In the genomic region with DNA sequence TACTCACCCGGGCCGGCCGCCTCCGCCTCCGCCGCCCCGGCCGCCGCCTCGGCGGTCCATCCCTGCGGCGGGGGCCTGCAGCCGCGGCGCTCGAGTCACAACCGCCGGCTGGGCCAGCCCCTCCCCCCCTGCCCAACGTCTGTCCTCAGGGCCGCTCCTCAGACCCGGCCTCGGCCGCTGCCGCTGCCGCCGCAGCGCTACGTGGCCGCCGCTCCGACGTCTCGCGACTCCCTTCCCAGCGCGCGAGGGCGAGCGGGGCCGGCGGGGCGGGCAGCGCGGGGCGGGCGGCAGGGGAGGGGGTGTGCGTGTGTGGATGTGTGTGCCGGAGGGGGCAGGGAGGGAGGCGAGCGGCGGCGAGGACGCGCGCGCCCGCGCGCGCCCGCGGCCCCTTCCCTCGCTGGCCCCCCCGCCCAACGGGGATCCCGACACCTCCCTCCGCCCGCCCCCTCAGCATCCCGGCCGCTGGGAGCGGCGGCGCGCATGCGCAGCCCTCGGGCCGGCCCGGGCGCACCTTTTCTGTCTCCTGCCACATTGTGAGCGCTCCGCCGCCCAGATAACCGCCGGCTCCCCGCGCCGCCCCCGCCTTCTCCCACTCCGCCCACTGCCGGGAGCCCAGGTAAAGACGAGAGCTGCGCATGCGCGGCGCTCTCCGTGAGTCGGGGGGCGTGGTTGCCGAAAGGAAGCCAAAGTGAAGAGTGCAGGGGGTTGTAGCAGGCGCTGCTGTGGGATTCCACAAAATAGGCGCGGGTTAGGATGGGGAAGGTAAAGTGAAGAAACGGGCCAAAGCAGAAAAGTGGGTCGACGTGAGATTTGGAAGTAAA, we compare ENCODE assay signal across 8 cellular contexts. TPM values are rescaled to one million over a fixed set of nuclear protein-coding genes. Genes with fewer than 3 reads are reported as not detected.
DNase-seq lines count a peak whose midpoint lies in the region; ATAC-seq and TF ChIP-seq lines count a peak whose summit lies in the region.

A gene (minus strand): TSS at position 349 of the 821 bp plus-strand sequence. CDS start 44,525 bp downstream, outside the sequence.

- H3K9me2 ChIP-seq in SK-N-SH: no peaks in the 10 kb centered on the region

- CTCF ChIA-PET in HEK293T (lab: Yijun Ruan, JAX) (interaction anchor here (0.5 to 0.6 kb wide), 2 partner anchors 13 to 146 kb away, joined by 3 to 5 read pairs; no protein-coding TSS in a partner anchor), SK-N-SH (lab: Yijun Ruan, JAX) (interaction anchor here (0.8 to 1.4 kb wide), 7 partner anchors 8 to 46 kb away, joined by 3 to 6 read pairs (median 3); no protein-coding TSS in a partner anchor)

- 2% methylated on average over 22 of the region's 106 CpGs for WGBS in SK-N-SH (ENCODE audit: low lambda C conversion rate)
- 2% methylated on average over 23 of the region's 106 CpGs for WGBS in suprapubic skin

- TF ChIP-seq CTCF in NB4 (IDR thresholded peaks at IDR 0.05; ENCODE audit: low read depth, low read length) (no peak), SK-N-SH (IDR thresholded peaks at IDR 0.05) (no peak), omental fat pad (IDR thresholded peaks at IDR 0.05) (no peak), suprapubic skin (IDR thresholded peaks at IDR 0.05) (no peak)

- H3K36me3 ChIP-seq in SK-N-SH (replicated peaks in 1 of 2; ENCODE audit: control insufficient read depth in 1 of 2, insufficient read depth in 2 of 2, low read length in 1 of 2) (no peaks in the 10 kb centered on the region), suprapubic skin (no peaks in the 10 kb centered on the region)

- H3K4me3 ChIP-seq in NB4 (ENCODE audit: low read depth, low read length) (peak within 1 kb of the TSS; percentile 66), SK-N-SH (ENCODE audit: low read depth in 2 of 2, low read length in 1 of 2) (peak within 1 kb of the TSS; percentile 92 to 93), suprapubic skin (peak within 1 kb of the TSS; percentile 93)

- peaks cover 44% of the 10 kb centered on the region for H3K79me2 ChIP-seq in SK-N-SH (ENCODE audit: insufficient read depth)

- peak; percentile 74 for DNase-seq in GF-D8 (lab: John Stamatoyannopoulos, UW)
- DNase-seq in HEK293T (ENCODE audit: extremely low spot score): peak; percentile 98
- DNase-seq in NB4 (ENCODE audit: low read depth): peak; percentile 87
- peak; percentile 100 for DNase-seq in SK-N-SH
- peak; percentile 85 for DNase-seq in activated naive CD4-positive, alpha-beta T cell treated with anti-CD3 and anti-CD28 coated beads, Interleukin-2, amount 50 U/mL, for 16 hours
- peak; percentile 93 for DNase-seq in globus pallidus (ENCODE audit: low spot score)
- peak; percentile 51 for DNase-seq in omental fat pad (ENCODE audit: low spot score)
- DNase-seq in suprapubic skin (ENCODE audit: low spot score in 2 of 2): peak; percentile 89 to 92

- POLR2A ChIA-PET in HEK293T (lab: Yijun Ruan, JAX): interaction anchor here (0.6 to 1.2 kb wide), 7 partner anchors 10 to 53 kb away, joined by 3 to 4 read pairs (median 3); a partner anchor contains a TSS
- POLR2A ChIA-PET in SK-N-SH (lab: Yijun Ruan, JAX): interaction anchor here (0.8 kb wide), 1 partner anchor 426 kb away, joined by 3 read pairs; no protein-coding TSS in a partner anchor

- H3K4me1 ChIP-seq in SK-N-SH (ENCODE audit: control insufficient read depth in 1 of 2, insufficient read depth in 2 of 2, low read depth in 1 of 2, low read length in 1 of 2) (peaks cover 17 to 18% of the 10 kb centered on the region in 2 experiments; a peak in 3 of 4 replicates), suprapubic skin (peaks cover 46% of the 10 kb centered on the region)

- H3K9me3 ChIP-seq in SK-N-SH (no peaks in the 10 kb centered on the region), suprapubic skin (no peaks in the 10 kb centered on the region)

- no peak for TF ChIP-seq EP300 in SK-N-SH (IDR thresholded peaks at IDR 0.05; ENCODE audit: borderline replicate concordance in 1 of 2, low read depth in 1 of 2, low read length in 1 of 2)
- TF ChIP-seq EP300 in suprapubic skin (IDR thresholded peaks at IDR 0.05): no peak

- peak within 1 kb of the TSS; percentile 89 for H2AFZ ChIP-seq in SK-N-SH (ENCODE audit: low read depth)

- H4K20me1 ChIP-seq in SK-N-SH (ENCODE audit: insufficient read depth): peaks cover 36% of the 10 kb centered on the region

- peak within 1 kb of the TSS; percentile 91 for H3K9ac ChIP-seq in SK-N-SH

- H3K4me2 ChIP-seq in SK-N-SH: peak within 1 kb of the TSS; percentile 93

- peak within 1 kb of the TSS; percentile 49 to 90 for H3K27ac ChIP-seq in SK-N-SH (ENCODE audit: low read depth in 2 of 2, low read length in 1 of 2)
- peak within 1 kb of the TSS; percentile 97 for H3K27ac ChIP-seq in suprapubic skin

- H3K27me3 ChIP-seq in SK-N-SH (ENCODE audit: insufficient read depth) (no peaks in the 10 kb centered on the region), suprapubic skin (no peaks in the 10 kb centered on the region)

- TF ChIP-seq RAD21 in SK-N-SH (IDR thresholded peaks at IDR 0.05; ENCODE audit: low read length): no peak

- H3F3A ChIP-seq in SK-N-SH (replicated peaks; ENCODE audit: insufficient read depth): peaks cover 19% of the 10 kb centered on the region

- TF ChIP-seq POLR2A in NB4 (IDR thresholded peaks at IDR 0.05; ENCODE audit: extremely low read depth, insufficient read length) (no peak), suprapubic skin (IDR thresholded peaks at IDR 0.05) (no peak)

- peak; percentile 92 for ATAC-seq in omental fat pad (ENCODE audit: low FRiP score)

TF ChIP-seq in HEK293T, 16 proteins besides CTCF, POLR2A, EP300 and RAD21:
- TF ChIP-seq SP1 (IDR thresholded peaks at IDR 0.05) (no peak), LEF1 (IDR thresholded peaks at IDR 0.05; ENCODE audit: borderline replicate concordance) (peak; percentile 33; the same call in 1 of the 2 replicates), FOXA1 (IDR thresholded peaks at IDR 0.05) (no peak), ARNT (IDR thresholded peaks at IDR 0.05) (0 out of 2 replicates have a peak, but pooled peaks have one; percentile 5), FOXK2 (IDR thresholded peaks at IDR 0.05) (no peak), NFRKB (IDR thresholded peaks at IDR 0.05) (no peak)

TF ChIP-seq in SK-N-SH, 30 proteins besides CTCF, POLR2A, EP300 and RAD21 (continues in another document):
- TF ChIP-seq TCF12 (IDR thresholded peaks at IDR 0.05): no peak
- TF ChIP-seq, protein P1, sequence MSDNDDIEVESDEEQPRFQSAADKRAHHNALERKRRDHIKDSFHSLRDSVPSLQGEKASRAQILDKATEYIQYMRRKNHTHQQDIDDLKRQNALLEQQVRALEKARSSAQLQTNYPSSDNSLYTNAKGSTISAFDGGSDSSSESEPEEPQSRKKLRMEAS (IDR thresholded peaks at IDR 0.05; ENCODE audit: low read depth): peak; percentile 39; the same call in 1 of the 2 replicates
- TF ChIP-seq FOXM1 (IDR thresholded peaks at IDR 0.05; ENCODE audit: low read depth): no peak
- no peak for TF ChIP-seq GABPA (IDR thresholded peaks at IDR 0.05; ENCODE audit: low read depth)
- TF ChIP-seq NRF1 (IDR thresholded peaks at IDR 0.05; ENCODE audit: low read depth, low read length): peak; percentile 93
- TF ChIP-seq NFIC (IDR thresholded peaks at IDR 0.05; ENCODE audit: borderline replicate concordance): no peak
- TF ChIP-seq, protein P2, sequence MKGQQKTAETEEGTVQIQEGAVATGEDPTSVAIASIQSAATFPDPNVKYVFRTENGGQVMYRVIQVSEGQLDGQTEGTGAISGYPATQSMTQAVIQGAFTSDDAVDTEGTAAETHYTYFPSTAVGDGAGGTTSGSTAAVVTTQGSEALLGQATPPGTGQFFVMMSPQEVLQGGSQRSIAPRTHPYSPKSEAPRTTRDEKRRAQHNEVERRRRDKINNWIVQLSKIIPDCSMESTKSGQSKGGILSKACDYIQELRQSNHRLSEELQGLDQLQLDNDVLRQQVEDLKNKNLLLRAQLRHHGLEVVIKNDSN (IDR thresholded peaks at IDR 0.05; ENCODE audit: borderline replicate concordance, low read depth): no peak
- TF ChIP-seq, protein P3, sequence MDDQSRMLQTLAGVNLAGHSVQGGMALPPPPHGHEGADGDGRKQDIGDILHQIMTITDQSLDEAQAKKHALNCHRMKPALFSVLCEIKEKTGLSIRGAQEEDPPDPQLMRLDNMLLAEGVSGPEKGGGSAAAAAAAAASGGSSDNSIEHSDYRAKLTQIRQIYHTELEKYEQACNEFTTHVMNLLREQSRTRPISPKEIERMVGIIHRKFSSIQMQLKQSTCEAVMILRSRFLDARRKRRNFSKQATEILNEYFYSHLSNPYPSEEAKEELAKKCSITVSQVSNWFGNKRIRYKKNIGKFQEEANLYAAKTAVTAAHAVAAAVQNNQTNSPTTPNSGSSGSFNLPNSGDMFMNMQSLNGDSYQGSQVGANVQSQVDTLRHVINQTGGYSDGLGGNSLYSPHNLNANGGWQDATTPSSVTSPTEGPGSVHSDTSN (IDR thresholded peaks at IDR 0.05): no peak
- no peak for TF ChIP-seq TEAD4 (IDR thresholded peaks at IDR 0.05; ENCODE audit: borderline replicate concordance, insufficient read depth)
- TF ChIP-seq SMC3 (IDR thresholded peaks at IDR 0.05; ENCODE audit: low read depth, low read length): no peak
- 0 out of 2 replicates have a peak, but pooled peaks have one; percentile 21 for TF ChIP-seq GATA2 (CRISPR knock-in tag; IDR thresholded peaks at IDR 0.05)

RNA-seq across cellular contexts. Expression of the gene that starts here (rescaled TPM):
- polyA plus RNA-seq in SK-N-SH (2012; rRNA removed): 5.1 and 6.5 TPM in 2 replicates
- 4.8 and 4.9 TPM in 2 replicates for polyA plus RNA-seq in SK-N-SH (2012; cell fraction: cytosol; rRNA removed)
- polyA plus RNA-seq in SK-N-SH (2012; cell fraction: nucleus; rRNA removed): 13.1 and 17.3 TPM in 2 replicates
- total RNA-seq in omental fat pad (10 to 100 TPM; 22.9 to 50.0 (median 31.0) TPM), suprapubic skin (100 to 1,000 TPM in 1 of 4 donors, 10 to 100 TPM in 3; 76.6 to 148 (median 83.2) TPM)

Comparison
In these comparisons a context has a peak if more than half of its experiments do, and no peak if none do; other contexts are left out.
1. Peak in every context shown above with its lines: DNase-seq, ATAC-seq, H3K4me3 ChIP-seq and H3K27ac ChIP-seq.